In the genomic region with DNA sequence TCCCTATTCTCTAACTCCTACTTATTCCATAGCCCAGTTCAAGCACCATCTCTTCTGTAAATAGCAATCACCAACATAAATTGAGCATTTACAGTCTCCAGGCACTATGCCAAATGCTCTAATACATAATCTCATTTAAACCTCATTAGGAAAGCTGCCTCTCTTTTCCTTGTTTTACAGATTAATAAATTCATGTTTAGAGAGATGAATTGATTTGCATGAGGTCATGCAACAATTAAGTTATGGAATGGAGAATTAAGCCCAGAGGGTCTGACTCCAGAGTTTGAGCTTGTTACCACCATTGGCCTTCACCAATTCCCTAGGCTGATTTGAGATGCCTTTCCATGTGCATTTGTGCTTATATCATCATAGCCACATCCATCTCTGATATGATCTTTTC, we compare ENCODE assay signal across 36 cellular contexts.
"Had no signal": no experiment of that assay in that cellular context is flagged by ENCODE, and none has a peak within 500 bp of the region (broad histone marks: within the 10 kb centered on the region; RNA-seq: fewer than 3 reads in every experiment).

No MANE protein-coding gene starts in this region.

- H3K4me3 ChIP-seq: adrenal gland, body of pancreas, breast epithelium, coronary artery, MG63, Peyer's patch, SJSA1 had no signal

- H3K4me1 ChIP-seq: adrenal gland, body of pancreas, breast epithelium, Peyer's patch, SJSA1 had no signal

- H3K9me3 ChIP-seq: adrenal gland, body of pancreas, breast epithelium, MG63, Peyer's patch, SJSA1 had no signal

- H3K27ac ChIP-seq: adrenal gland, body of pancreas, breast epithelium, coronary artery, Peyer's patch, SJSA1, VCaP had no signal

- ATAC-seq: activated naive CD4-positive, alpha-beta T cell treated with anti-CD3 and anti-CD28 coated beads, Interleukin-2, amount 50 U/mL, for 72 hours; activated T-cell treated with anti-CD3 and anti-CD28 coated beads, Interleukin-2, amount 50 U/mL, for 4 hours; body of pancreas; PC-3 had no signal

- DNase-seq: activated B cell treated with CpG ODN at 0.5 μM for 24 hours; activated CD4-positive, alpha-beta memory T cell treated with anti-CD3 and anti-CD28 coated beads for 36 hours; activated CD4-positive, alpha-beta T cell treated with anti-CD3 and anti-CD28 coated beads for 4 hours; activated CD4-positive, alpha-beta T cell treated with anti-CD3 and anti-CD28 coated beads, Interleukin-2, amount 50 U/mL, for 1 hour; activated CD4-positive, CD25-positive, alpha-beta regulatory T cell treated with anti-CD3 and anti-CD28 coated beads, Interleukin-2, amount 50 U/mL, for 72 hours; activated CD8-positive, alpha-beta memory T cell treated with anti-CD3 and anti-CD28 coated beads, Interleukin-2, amount 50 U/mL, for 4 hours; activated gamma-delta T cell treated with Interleukin-2 at 50 U/mL for 16 hours; activated naive CD4-positive, alpha-beta T cell treated with anti-CD3 and anti-CD28 coated beads for 36 hours; activated T-cell treated with anti-CD3 and anti-CD28 coated beads for 4 hours; activated T-cell treated with anti-CD3 and anti-CD28 coated beads, Interleukin-2, amount 50 U/mL, for 4 hours; adrenal gland; body of pancreas; Kasumi-1; MG63; MV-4-11; NCI-H1092 treated with DMSO at 0.1 percent for 48 hours; NCI-H1417; NCI-H146; NCI-H187; NCI-H2029 treated with DMSO at 0.1 percent for 48 hours; NCI-H345; NCI-H524 treated with DMSO at 0.1 percent for 48 hours; PC-3; Peyer's patch; RPMI8226; SHP77 treated with DMSO at 0.1 percent for 48 hours; SW 1271; T-helper 1 cell; T-helper 2 cell; T-helper 9 cell had no signal

- H3K27me3 ChIP-seq: adrenal gland, body of pancreas, breast epithelium, MG63, Peyer's patch, SJSA1 had no signal

- FAIRE-seq: astrocyte had no signal

- H3K36me3 ChIP-seq: adrenal gland, breast epithelium, MG63, Peyer's patch, SJSA1 had no signal
